2 cellular contexts compared by ENCODE assay signal in the genomic region with DNA sequence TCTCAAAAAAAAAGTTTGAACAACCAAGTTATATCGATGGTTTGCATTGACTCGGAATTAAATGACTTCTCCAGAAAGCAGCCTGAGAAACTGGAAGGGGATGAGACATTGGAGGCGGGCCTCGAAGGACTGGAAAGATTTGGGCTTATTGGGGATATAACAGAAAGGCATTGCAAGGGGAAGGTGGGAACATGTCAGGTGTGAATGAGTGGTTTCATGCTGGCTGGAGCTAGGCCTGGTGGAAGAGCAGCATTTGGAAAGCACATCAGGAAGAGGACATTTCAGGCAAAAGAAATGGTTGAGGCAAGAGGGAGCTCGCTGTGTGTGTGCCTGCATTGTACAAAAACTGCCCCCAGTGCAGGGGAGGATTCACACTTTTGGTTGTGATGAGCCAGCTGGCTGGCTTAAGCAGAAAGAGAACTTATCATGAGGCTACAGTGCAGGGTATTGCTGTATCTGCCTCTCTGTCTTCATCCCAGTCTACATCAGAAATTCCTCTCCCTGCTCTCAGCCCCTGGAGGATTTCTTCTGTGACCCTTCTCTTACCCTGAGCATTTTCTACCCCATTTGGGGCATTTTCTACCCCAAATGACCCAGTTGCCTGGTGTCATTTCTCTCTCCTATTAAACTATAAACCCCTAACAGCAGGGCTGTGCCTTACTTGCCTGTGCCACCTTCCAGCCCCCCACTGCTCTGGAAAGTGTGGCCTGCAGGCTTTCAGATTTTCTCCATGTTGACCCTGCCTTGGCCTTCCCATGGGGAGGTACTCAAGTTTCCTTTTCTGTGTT.
TF ChIP-seq lines count a peak whose summit lies in the region.

No MANE protein-coding gene starts in this region.

TF ChIP-seq in SK-N-SH treated with all-trans-retinoic acid at 6 μM for 48 hours, 23 proteins besides CTCF, POLR2A, EP300 and RAD21 (continued from another document):
- TF ChIP-seq, protein P1, sequence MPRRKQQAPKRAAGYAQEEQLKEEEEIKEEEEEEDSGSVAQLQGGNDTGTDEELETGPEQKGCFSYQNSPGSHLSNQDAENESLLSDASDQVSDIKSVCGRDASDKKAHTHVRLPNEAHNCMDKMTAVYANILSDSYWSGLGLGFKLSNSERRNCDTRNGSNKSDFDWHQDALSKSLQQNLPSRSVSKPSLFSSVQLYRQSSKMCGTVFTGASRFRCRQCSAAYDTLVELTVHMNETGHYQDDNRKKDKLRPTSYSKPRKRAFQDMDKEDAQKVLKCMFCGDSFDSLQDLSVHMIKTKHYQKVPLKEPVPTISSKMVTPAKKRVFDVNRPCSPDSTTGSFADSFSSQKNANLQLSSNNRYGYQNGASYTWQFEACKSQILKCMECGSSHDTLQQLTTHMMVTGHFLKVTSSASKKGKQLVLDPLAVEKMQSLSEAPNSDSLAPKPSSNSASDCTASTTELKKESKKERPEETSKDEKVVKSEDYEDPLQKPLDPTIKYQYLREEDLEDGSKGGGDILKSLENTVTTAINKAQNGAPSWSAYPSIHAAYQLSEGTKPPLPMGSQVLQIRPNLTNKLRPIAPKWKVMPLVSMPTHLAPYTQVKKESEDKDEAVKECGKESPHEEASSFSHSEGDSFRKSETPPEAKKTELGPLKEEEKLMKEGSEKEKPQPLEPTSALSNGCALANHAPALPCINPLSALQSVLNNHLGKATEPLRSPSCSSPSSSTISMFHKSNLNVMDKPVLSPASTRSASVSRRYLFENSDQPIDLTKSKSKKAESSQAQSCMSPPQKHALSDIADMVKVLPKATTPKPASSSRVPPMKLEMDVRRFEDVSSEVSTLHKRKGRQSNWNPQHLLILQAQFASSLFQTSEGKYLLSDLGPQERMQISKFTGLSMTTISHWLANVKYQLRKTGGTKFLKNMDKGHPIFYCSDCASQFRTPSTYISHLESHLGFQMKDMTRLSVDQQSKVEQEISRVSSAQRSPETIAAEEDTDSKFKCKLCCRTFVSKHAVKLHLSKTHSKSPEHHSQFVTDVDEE (CRISPR knock-in tag; IDR thresholded peaks at IDR 0.05): no peak
- TF ChIP-seq, protein P2, sequence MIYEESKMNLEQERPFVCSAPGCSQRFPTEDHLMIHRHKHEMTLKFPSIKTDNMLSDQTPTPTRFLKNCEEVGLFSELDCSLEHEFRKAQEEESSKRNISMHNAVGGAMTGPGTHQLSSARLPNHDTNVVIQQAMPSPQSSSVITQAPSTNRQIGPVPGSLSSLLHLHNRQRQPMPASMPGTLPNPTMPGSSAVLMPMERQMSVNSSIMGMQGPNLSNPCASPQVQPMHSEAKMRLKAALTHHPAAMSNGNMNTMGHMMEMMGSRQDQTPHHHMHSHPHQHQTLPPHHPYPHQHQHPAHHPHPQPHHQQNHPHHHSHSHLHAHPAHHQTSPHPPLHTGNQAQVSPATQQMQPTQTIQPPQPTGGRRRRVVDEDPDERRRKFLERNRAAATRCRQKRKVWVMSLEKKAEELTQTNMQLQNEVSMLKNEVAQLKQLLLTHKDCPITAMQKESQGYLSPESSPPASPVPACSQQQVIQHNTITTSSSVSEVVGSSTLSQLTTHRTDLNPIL (CRISPR knock-in tag; IDR thresholded peaks at IDR 0.05; ENCODE audit: low read depth): no peak
- TF ChIP-seq ZFP3 (CRISPR knock-in tag; IDR thresholded peaks at IDR 0.05) (no peak), PPARA (CRISPR knock-in tag; IDR thresholded peaks at IDR 0.05; ENCODE audit: borderline replicate concordance) (no peak), TCF4 (CRISPR knock-in tag; IDR thresholded peaks at IDR 0.05; ENCODE audit: borderline replicate concordance) (no peak), TOX (CRISPR knock-in tag; IDR thresholded peaks at IDR 0.05; ENCODE audit: borderline replicate concordance) (no peak), ZNF8 (CRISPR knock-in tag; IDR thresholded peaks at IDR 0.05) (no peak), ZNF70 (CRISPR knock-in tag; IDR thresholded peaks at IDR 0.05) (no peak), RARB (CRISPR knock-in tag; IDR thresholded peaks at IDR 0.05) (no peak), GLIS3 (CRISPR knock-in tag; IDR thresholded peaks at IDR 0.05) (no peak), SNAI2 (CRISPR knock-in tag; IDR thresholded peaks at IDR 0.05) (no peak)
- TF ChIP-seq, protein P3, sequence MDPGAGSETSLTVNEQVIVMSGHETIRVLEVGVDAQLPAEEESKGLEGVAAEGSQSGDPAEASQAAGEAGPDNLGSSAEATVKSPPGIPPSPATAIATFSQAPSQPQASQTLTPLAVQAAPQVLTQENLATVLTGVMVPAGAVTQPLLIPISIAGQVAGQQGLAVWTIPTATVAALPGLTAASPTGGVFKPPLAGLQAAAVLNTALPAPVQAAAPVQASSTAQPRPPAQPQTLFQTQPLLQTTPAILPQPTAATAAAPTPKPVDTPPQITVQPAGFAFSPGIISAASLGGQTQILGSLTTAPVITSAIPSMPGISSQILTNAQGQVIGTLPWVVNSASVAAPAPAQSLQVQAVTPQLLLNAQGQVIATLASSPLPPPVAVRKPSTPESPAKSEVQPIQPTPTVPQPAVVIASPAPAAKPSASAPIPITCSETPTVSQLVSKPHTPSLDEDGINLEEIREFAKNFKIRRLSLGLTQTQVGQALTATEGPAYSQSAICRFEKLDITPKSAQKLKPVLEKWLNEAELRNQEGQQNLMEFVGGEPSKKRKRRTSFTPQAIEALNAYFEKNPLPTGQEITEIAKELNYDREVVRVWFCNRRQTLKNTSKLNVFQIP (CRISPR knock-in tag; IDR thresholded peaks at IDR 0.05; ENCODE audit: borderline replicate concordance, low read depth): no peak; the same call in 1 of the 2 replicates
TF ChIP-seq in SK-N-SH treated with all-trans-retinoic acid at 6 μM for 48 hours: peak in this region for 0.

TF ChIP-seq in SK-N-SH, 30 proteins besides CTCF, POLR2A, EP300 and RAD21 (continued from another document):
- TF ChIP-seq, protein P4, sequence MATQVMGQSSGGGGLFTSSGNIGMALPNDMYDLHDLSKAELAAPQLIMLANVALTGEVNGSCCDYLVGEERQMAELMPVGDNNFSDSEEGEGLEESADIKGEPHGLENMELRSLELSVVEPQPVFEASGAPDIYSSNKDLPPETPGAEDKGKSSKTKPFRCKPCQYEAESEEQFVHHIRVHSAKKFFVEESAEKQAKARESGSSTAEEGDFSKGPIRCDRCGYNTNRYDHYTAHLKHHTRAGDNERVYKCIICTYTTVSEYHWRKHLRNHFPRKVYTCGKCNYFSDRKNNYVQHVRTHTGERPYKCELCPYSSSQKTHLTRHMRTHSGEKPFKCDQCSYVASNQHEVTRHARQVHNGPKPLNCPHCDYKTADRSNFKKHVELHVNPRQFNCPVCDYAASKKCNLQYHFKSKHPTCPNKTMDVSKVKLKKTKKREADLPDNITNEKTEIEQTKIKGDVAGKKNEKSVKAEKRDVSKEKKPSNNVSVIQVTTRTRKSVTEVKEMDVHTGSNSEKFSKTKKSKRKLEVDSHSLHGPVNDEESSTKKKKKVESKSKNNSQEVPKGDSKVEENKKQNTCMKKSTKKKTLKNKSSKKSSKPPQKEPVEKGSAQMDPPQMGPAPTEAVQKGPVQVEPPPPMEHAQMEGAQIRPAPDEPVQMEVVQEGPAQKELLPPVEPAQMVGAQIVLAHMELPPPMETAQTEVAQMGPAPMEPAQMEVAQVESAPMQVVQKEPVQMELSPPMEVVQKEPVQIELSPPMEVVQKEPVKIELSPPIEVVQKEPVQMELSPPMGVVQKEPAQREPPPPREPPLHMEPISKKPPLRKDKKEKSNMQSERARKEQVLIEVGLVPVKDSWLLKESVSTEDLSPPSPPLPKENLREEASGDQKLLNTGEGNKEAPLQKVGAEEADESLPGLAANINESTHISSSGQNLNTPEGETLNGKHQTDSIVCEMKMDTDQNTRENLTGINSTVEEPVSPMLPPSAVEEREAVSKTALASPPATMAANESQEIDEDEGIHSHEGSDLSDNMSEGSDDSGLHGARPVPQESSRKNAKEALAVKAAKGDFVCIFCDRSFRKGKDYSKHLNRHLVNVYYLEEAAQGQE (IDR thresholded peaks at IDR 0.05; ENCODE audit: low read depth, low read length): no peak
- TF ChIP-seq NFIC (IDR thresholded peaks at IDR 0.05; ENCODE audit: borderline replicate concordance) (no peak), FOXM1 (IDR thresholded peaks at IDR 0.05; ENCODE audit: low read depth) (no peak), SMC3 (IDR thresholded peaks at IDR 0.05; ENCODE audit: low read depth, low read length) (no peak), POLR2AphosphoS5 (IDR thresholded peaks at IDR 0.05; ENCODE audit: low read depth, low read length) (no peak), ELF1 (IDR thresholded peaks at IDR 0.05) (no peak)
TF ChIP-seq in SK-N-SH: peak in this region for 0.
